Comparison of ENCODE assay signal across 8 cellular contexts in genomic region chr16:2459647-2460390, GRCh38. TPM values are rescaled to one million over a fixed set of nuclear protein-coding genes. Genes with fewer than 3 reads are reported as not detected.
DNase-seq lines count a peak whose midpoint lies in the region; ATAC-seq lines count a peak whose summit lies in the region.

A gene with protein sequence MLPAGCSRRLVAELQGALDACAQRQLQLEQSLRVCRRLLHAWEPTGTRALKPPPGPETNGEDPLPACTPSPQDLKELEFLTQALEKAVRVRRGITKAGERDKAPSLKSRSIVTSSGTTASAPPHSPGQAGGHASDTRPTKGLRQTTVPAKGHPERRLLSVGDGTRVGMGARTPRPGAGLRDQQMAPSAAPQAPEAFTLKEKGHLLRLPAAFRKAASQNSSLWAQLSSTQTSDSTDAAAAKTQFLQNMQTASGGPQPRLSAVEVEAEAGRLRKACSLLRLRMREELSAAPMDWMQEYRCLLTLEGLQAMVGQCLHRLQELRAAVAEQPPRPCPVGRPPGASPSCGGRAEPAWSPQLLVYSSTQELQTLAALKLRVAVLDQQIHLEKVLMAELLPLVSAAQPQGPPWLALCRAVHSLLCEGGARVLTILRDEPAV (plus strand): TSS chr16:2460109. CDS start chr16:2460145, 36 bp downstream.

- no peaks in the 10 kb centered on the region for H3K36me3 ChIP-seq in aorta (ENCODE audit: control insufficient read depth in 1 of 2, insufficient read depth in 2 of 2, low read length in 1 of 2)

- H3K4me1 ChIP-seq in right cardiac atrium (ENCODE audit: control insufficient read depth, insufficient read depth, low read length) (no peaks in the 10 kb centered on the region), aorta (ENCODE audit: control insufficient read depth in 1 of 2, insufficient read depth in 2 of 2, low read length in 2 of 2) (no peaks in the 10 kb centered on the region)

- H3K9me3 ChIP-seq in right cardiac atrium (ENCODE audit: control insufficient read depth, low read length) (no peaks in the 10 kb centered on the region), aorta (ENCODE audit: control insufficient read depth, low read length) (no peaks in the 10 kb centered on the region)

- peak; percentile 90 for ATAC-seq in GM18498 (IDR thresholded peaks at IDR 0.05; ENCODE audit: unreplicated experiment)
- peak; percentile 78 for ATAC-seq in HG02938 (IDR thresholded peaks at IDR 0.05; ENCODE audit: unreplicated experiment)
- ATAC-seq in right cardiac atrium = peak; percentile 97
- ATAC-seq in aorta (ENCODE audit: low FRiP score) = peak; percentile 96

- H3K4me3 ChIP-seq in right cardiac atrium (ENCODE audit: low read length) = peak within 1 kb of the TSS; percentile 20
- peak within 1 kb of the TSS in 1 of 2 donors; percentile 37 for H3K4me3 ChIP-seq in aorta (ENCODE audit: low read length in 2 of 2)

- H3K27ac ChIP-seq in right cardiac atrium (ENCODE audit: low read length) (no peak within 1 kb of the TSS), aorta (ENCODE audit: low read depth in 1 of 2, low read length in 2 of 2) (no peak within 1 kb of the TSS)

- intact Hi-C loops in right cardiac atrium (cut with DNase I) = loop anchor here in 1 of 4 donors (1.0 kb wide), 1 partner anchor 14 kb away; no protein-coding TSS in a partner anchor
- intact Hi-C loops in aorta (cut with DNase I) = no loop called here

- peak; percentile 95 for DNase-seq in NCI-H187 treated with DMSO at 0.1 percent for 48 hours (lab: John Stamatoyannopoulos, UW)
- peak; percentile 94 to 98 (median 97) for DNase-seq in T-helper 2 cell
- DNase-seq in anterior cingulate cortex (lab: John Stamatoyannopoulos, UW) = peak; percentile 46 to 96 (median 88)
- peak; percentile 98 to 99 (median 98) for DNase-seq in right cardiac atrium
- peak; percentile 94 for DNase-seq in putamen (ENCODE audit: low spot score)
- peak; percentile 98 to 99 for DNase-seq in aorta

- under 1% methylated on average over 66 of the region's 66 CpGs for WGBS in right cardiac atrium
- WGBS in aorta, 2 donors = 0 to 1% methylated on average over 53 to 66 of the region's 66 CpGs

- H3K27me3 ChIP-seq in right cardiac atrium (ENCODE audit: control insufficient read depth, insufficient read depth) (no peaks in the 10 kb centered on the region), aorta (ENCODE audit: control insufficient read depth in 1 of 2, insufficient read depth in 2 of 2, low read length in 1 of 2) (no peaks in the 10 kb centered on the region)

RNA-seq across cellular contexts. Expression of the gene that starts here (rescaled TPM):
- total RNA-seq in right cardiac atrium (1 to 10 TPM in 2 of 4 donors, under 1 TPM in 2; 0.58 to 2.2 (median 1.2) TPM), aorta (under 1 TPM; 0.62 to 0.84 TPM)
- polyA plus RNA-seq in right cardiac atrium (1.5 TPM), aorta (1 to 10 TPM in 1 of 2 donors, under 1 TPM in 1; 0.38 to 1.6 TPM)
